Comparison of ENCODE assay signal across 8 cellular contexts in the genomic region with DNA sequence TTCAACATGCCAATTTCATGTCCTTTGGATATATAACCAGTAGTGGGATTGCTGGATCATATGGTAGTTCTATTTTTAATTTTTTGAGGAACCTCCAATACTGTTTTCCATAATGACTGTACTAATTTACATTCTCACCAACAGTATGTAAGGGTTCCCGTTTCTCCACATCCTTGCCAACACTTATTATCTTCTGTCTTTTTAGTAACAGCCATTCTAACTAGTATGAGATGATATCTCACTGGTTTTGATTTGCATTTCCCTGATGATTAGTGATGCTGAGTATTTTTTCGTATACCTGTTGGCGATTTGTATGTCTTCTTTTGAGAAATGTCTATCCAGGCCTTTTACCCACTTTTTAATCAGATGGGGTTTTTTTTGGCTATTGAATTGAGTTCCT.
"Had no signal": no experiment of that assay in that cellular context is flagged by ENCODE, and none has a peak within 500 bp of the region (broad histone marks: within the 10 kb centered on the region; RNA-seq: fewer than 3 reads in every experiment).

No MANE protein-coding gene starts in this region.

- H3K4me2 ChIP-seq: KMS-11 had no signal

- H2AFZ ChIP-seq: GM23248 had no signal

- H3K4me3 ChIP-seq: GM23248 had no signal

- DNase-seq: GM23248, H9, HCEC 1CT, KBM-7 had no signal

- H3K9ac ChIP-seq: GM23248, KMS-11 had no signal

- FAIRE-seq: H1, H54, HTR-8/SVneo had no signal

- H3K27ac ChIP-seq: GM23248, KMS-11 had no signal
